18 cellular contexts compared by ENCODE assay signal in the genomic region with DNA sequence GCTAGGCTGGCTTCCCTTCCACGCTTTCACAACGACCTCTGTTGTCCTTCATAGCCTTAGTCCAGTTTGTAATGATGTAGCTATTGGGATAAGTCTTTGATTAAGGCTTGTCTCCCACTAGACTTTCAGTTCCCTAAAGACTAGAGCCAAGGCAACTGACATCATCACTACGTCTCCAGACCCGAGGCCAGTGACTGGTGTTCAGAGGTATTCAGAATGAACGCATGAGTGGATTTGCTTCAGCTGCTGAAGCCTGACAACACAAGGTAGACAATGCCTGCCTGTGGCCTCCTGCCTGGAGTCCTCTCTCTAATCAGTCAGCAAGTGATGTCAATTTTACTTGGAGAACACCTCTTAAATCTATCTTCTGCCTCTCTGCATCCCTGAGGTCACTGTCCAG. TPM values are rescaled to one million over a fixed set of nuclear protein-coding genes. Genes with fewer than 3 reads are reported as not detected.
DNase-seq lines count a peak whose midpoint lies in the region; ATAC-seq and TF ChIP-seq lines count a peak whose summit lies in the region.
"Had no signal": no experiment of that assay in that cellular context is flagged by ENCODE, and none has a peak within 500 bp of the region (broad histone marks: within the 10 kb centered on the region; RNA-seq: fewer than 3 reads in every experiment).

No MANE protein-coding gene starts in this region.

- H3K4me1 ChIP-seq in heart left ventricle = peaks cover 0 to 8% (median 0%) of the 10 kb centered on the region in 12 donors
- no peaks in the 10 kb centered on the region; a peak in 1 of 4 replicates for H3K4me1 ChIP-seq in SK-N-SH (ENCODE audit: control insufficient read depth in 1 of 2, insufficient read depth in 2 of 2, low read depth in 1 of 2, low read length in 1 of 2)

- no peak for TF ChIP-seq EP300 in SK-N-SH (IDR thresholded peaks at IDR 0.05; ENCODE audit: borderline replicate concordance in 1 of 2, low read depth in 1 of 2, low read length in 1 of 2)

- no peak for TF ChIP-seq RAD21 in SK-N-SH (IDR thresholded peaks at IDR 0.05; ENCODE audit: low read length)

- no peak overlapping the region for H3K4me3 Mint-ChIP-seq in stimulated activated naive B cell treated with anti-CD40 and anti-IgM and Interleukin-4, amounts not matched to agents 10 μg/mL and 1 μg/mL and 100 μg/mL, for 72 hours

- H4K20me1 ChIP-seq in SK-N-SH (ENCODE audit: insufficient read depth) = no peaks in the 10 kb centered on the region

- peak overlapping the region; percentile 20 for H3K27ac Mint-ChIP-seq in stimulated activated naive B cell treated with anti-CD40 and anti-IgM and Interleukin-4, amounts not matched to agents 10 μg/mL and 1 μg/mL and 100 μg/mL, for 72 hours

- no peaks in the 10 kb centered on the region for H3K9me2 ChIP-seq in SK-N-SH

- POLR2A ChIA-PET in SK-N-SH (lab: Yijun Ruan, JAX) = no interaction called here

- no peak overlapping the region for H3K9ac ChIP-seq in SK-N-SH
- H3K9ac ChIP-seq: KMS-11 had no signal

- intact Hi-C loops in heart left ventricle (cut with DNase I) = loop anchor here in 6 of 10 donors (5.0 to 10.0 kb wide), 2 partner anchors 411 to 414 kb away; no protein-coding TSS in a partner anchor

- DNase-seq in SIG-M5 treated with dmso at 0.1 percent for 504 hours (lab: John Stamatoyannopoulos, UW; ENCODE audit: unreplicated experiment) = peak; percentile 16
- DNase-seq in SIG-M5 (lab: John Stamatoyannopoulos, UW) = no peak
- peak; percentile 16 for DNase-seq in RPMI8226
- DNase-seq in stimulated activated naive B cell treated with anti-CD40 and anti-IgM and Interleukin-4, amounts not matched to agents 10 μg/mL and 1 μg/mL and 100 μg/mL, for 72 hours = peak; percentile 57
- no peak for DNase-seq in heart left ventricle
- no peak for DNase-seq in iPS-NIHi7 (ENCODE audit: extremely low spot score)
- no peak for DNase-seq in SK-N-SH
- DNase-seq: activated CD4-positive, alpha-beta T cell treated with anti-CD3 and anti-CD28 coated beads, Interleukin-2, amount 50 U/mL, for 1 hour; activated T-cell treated with anti-CD3 and anti-CD28 coated beads, Interleukin-2, amount 50 U/mL, for 48 hours; cerebellar nuclear complex; NCI-H1694; NCI-H69; sigmoid colon; stimulated activated CD4-positive, alpha-beta T cell treated with anti-CD3 and anti-CD28 coated beads, Interleukin-4, amount 100 ng/mL, for 24 hours; T-helper 2 cell had no signal

- H3K4me3 ChIP-seq in heart left ventricle (no peak overlapping the region), SK-N-SH (ENCODE audit: low read depth in 2 of 2, low read length in 1 of 2) (no peak overlapping the region)
- H3K4me3 ChIP-seq: gastroesophageal sphincter, sigmoid colon had no signal

- ATAC-seq in HG02610 (IDR thresholded peaks at IDR 0.05; ENCODE audit: unreplicated experiment) (peak; percentile 67), heart left ventricle (no peak)
- ATAC-seq in stimulated activated naive B cell treated with anti-CD40 and anti-IgM and Interleukin-4, amounts not matched to agents 10 μg/mL and 1 μg/mL and 100 μg/mL, for 72 hours (replicated peaks) = peak; percentile 89 to 92
- ATAC-seq: gastroesophageal sphincter had no signal

- no peak overlapping the region for H2AFZ ChIP-seq in SK-N-SH (ENCODE audit: low read depth)

- H3K9me3 ChIP-seq in heart left ventricle (peaks cover 0 to 25% (median 8%) of the 10 kb centered on the region in 12 donors), SK-N-SH (no peaks in the 10 kb centered on the region)
- H3K9me3 ChIP-seq: sigmoid colon had no signal

- no peaks in the 10 kb centered on the region for H3F3A ChIP-seq in SK-N-SH (replicated peaks; ENCODE audit: insufficient read depth)

- H3K27me3 ChIP-seq in heart left ventricle (no peaks in the 10 kb centered on the region), SK-N-SH (ENCODE audit: insufficient read depth) (no peaks in the 10 kb centered on the region)
- H3K27me3 ChIP-seq: gastroesophageal sphincter, sigmoid colon had no signal

- peaks cover 9 to 15% of the 10 kb centered on the region in 2 donors for H3K36me3 Mint-ChIP-seq in stimulated activated naive B cell treated with anti-CD40 and anti-IgM and Interleukin-4, amounts not matched to agents 10 μg/mL and 1 μg/mL and 100 μg/mL, for 72 hours

- H3K36me3 ChIP-seq in heart left ventricle (no peaks in the 10 kb centered on the region), SK-N-SH (replicated peaks in 1 of 2; ENCODE audit: control insufficient read depth in 1 of 2, insufficient read depth in 2 of 2, low read length in 1 of 2) (no peaks in the 10 kb centered on the region)
- H3K36me3 ChIP-seq: gastroesophageal sphincter, sigmoid colon had no signal

- H3K27ac ChIP-seq in heart left ventricle (no peak overlapping the region), SK-N-SH (ENCODE audit: low read depth in 2 of 2, low read length in 1 of 2) (no peak overlapping the region)
- H3K27ac ChIP-seq: gastroesophageal sphincter, KMS-11, sigmoid colon had no signal

- peaks cover 8% of the 10 kb centered on the region in 2 donors for H3K4me1 Mint-ChIP-seq in stimulated activated naive B cell treated with anti-CD40 and anti-IgM and Interleukin-4, amounts not matched to agents 10 μg/mL and 1 μg/mL and 100 μg/mL, for 72 hours

- H3K27me3 Mint-ChIP-seq in stimulated activated naive B cell treated with anti-CD40 and anti-IgM and Interleukin-4, amounts not matched to agents 10 μg/mL and 1 μg/mL and 100 μg/mL, for 72 hours = peaks cover 27 to 43% of the 10 kb centered on the region in 2 donors

- H3K79me2 ChIP-seq in SK-N-SH (ENCODE audit: insufficient read depth) = no peaks in the 10 kb centered on the region

- peaks cover 9 to 14% of the 10 kb centered on the region in 2 donors for H3K9me3 Mint-ChIP-seq in stimulated activated naive B cell treated with anti-CD40 and anti-IgM and Interleukin-4, amounts not matched to agents 10 μg/mL and 1 μg/mL and 100 μg/mL, for 72 hours

- 67 to 79% (median 73%) methylated on average over 5 of the region's 5 CpGs for WGBS in heart left ventricle, 4 donors
- WGBS in SK-N-SH (ENCODE audit: low lambda C conversion rate) = no CpG with 5 or more reads among the region's 5 CpGs

- CTCF ChIA-PET in SK-N-SH (lab: Yijun Ruan, JAX) = no interaction called here

- TF ChIP-seq POLR2A in heart left ventricle (IDR thresholded peaks at IDR 0.05) = no peak

- H3K4me2 ChIP-seq in SK-N-SH = no peak overlapping the region
- H3K4me2 ChIP-seq: KMS-11 had no signal

- TF ChIP-seq CTCF in heart left ventricle (IDR thresholded peaks at IDR 0.05) (no peak), SK-N-SH (IDR thresholded peaks at IDR 0.05) (no peak)

TF ChIP-seq in SK-N-SH, 30 proteins besides CTCF, POLR2A, EP300 and RAD21:
- TF ChIP-seq JUND (IDR thresholded peaks at IDR 0.05) (no peak), EZH2phosphoT487 (IDR thresholded peaks at IDR 0.05; ENCODE audit: borderline replicate concordance, low read depth) (no peak), NRF1 (IDR thresholded peaks at IDR 0.05; ENCODE audit: low read depth, low read length) (no peak), GABPA (IDR thresholded peaks at IDR 0.05; ENCODE audit: low read depth) (no peak), TAF1 (IDR thresholded peaks at IDR 0.05; ENCODE audit: borderline replicate concordance, low read depth, low read length) (no peak), RFX5 (IDR thresholded peaks at IDR 0.05; ENCODE audit: low read length) (no peak), CHD2 (IDR thresholded peaks at IDR 0.05; ENCODE audit: low read length, partially characterized antibody) (no peak)
- TF ChIP-seq, protein P1, sequence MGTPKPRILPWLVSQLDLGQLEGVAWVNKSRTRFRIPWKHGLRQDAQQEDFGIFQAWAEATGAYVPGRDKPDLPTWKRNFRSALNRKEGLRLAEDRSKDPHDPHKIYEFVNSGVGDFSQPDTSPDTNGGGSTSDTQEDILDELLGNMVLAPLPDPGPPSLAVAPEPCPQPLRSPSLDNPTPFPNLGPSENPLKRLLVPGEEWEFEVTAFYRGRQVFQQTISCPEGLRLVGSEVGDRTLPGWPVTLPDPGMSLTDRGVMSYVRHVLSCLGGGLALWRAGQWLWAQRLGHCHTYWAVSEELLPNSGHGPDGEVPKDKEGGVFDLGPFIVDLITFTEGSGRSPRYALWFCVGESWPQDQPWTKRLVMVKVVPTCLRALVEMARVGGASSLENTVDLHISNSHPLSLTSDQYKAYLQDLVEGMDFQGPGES (IDR thresholded peaks at IDR 0.05; ENCODE audit: low read depth, low read length) = no peak
- TF ChIP-seq, protein P2, sequence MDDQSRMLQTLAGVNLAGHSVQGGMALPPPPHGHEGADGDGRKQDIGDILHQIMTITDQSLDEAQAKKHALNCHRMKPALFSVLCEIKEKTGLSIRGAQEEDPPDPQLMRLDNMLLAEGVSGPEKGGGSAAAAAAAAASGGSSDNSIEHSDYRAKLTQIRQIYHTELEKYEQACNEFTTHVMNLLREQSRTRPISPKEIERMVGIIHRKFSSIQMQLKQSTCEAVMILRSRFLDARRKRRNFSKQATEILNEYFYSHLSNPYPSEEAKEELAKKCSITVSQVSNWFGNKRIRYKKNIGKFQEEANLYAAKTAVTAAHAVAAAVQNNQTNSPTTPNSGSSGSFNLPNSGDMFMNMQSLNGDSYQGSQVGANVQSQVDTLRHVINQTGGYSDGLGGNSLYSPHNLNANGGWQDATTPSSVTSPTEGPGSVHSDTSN (IDR thresholded peaks at IDR 0.05) = no peak
- TF ChIP-seq, protein P3, sequence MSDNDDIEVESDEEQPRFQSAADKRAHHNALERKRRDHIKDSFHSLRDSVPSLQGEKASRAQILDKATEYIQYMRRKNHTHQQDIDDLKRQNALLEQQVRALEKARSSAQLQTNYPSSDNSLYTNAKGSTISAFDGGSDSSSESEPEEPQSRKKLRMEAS (IDR thresholded peaks at IDR 0.05; ENCODE audit: low read depth) = no peak

RNA-seq across cellular contexts. Expression of gene EFCAB6, which starts 13.6 kb away (rescaled TPM):
- total RNA-seq in heart left ventricle = 1 to 10 TPM in 8 of 9 donors, under 1 TPM in 1; 0.89 to 2.3 (median 1.6) TPM
- polyA plus RNA-seq in heart left ventricle = under 1 TPM; 0.53 to 0.65 TPM
- 0.41 and 0.46 TPM in 2 replicates for polyA plus RNA-seq in SK-N-SH (2012; rRNA removed)
- 0.63 and 0.86 TPM in 2 replicates for polyA plus RNA-seq in SK-N-SH (2012; cell fraction: cytosol; rRNA removed)
- 0.90 and 0.91 TPM in 2 replicates for polyA plus RNA-seq in SK-N-SH (2012; cell fraction: nucleus; rRNA removed)

Comparison
In these comparisons a context has a peak if more than half of its experiments do, and no peak if none do; other contexts are left out.
1. DNase-seq: peak in SIG-M5 treated with dmso at 0.1 percent for 504 hours (single experiment), RPMI8226 (single experiment) and stimulated activated naive B cell treated with anti-CD40 and anti-IgM and Interleukin-4, amounts not matched to agents 10 μg/mL and 1 μg/mL and 100 μg/mL, for 72 hours (single experiment); none in SIG-M5 (single experiment), heart left ventricle (0 of 5), iPS-NIHi7 (single experiment) and SK-N-SH (single experiment).
2. ATAC-seq: peak in HG02610 (single experiment) and stimulated activated naive B cell treated with anti-CD40 and anti-IgM and Interleukin-4, amounts not matched to agents 10 μg/mL and 1 μg/mL and 100 μg/mL, for 72 hours (2 of 2); none in heart left ventricle (0 of 4).